In genomic region chr14:93332032-93332852, GRCh38 we compare ENCODE assay signal across 8 cellular contexts. TPM values are rescaled to one million over a fixed set of nuclear protein-coding genes. Genes with fewer than 3 reads are reported as not detected.
DNase-seq lines count a peak whose midpoint lies in the region; ATAC-seq and TF ChIP-seq lines count a peak whose summit lies in the region.

No MANE protein-coding gene starts in this region.

- ATAC-seq in GM18517 (IDR thresholded peaks at IDR 0.05; ENCODE audit: unreplicated experiment), result peak; percentile 56
- peak; percentile 43 for ATAC-seq in HG02973 (IDR thresholded peaks at IDR 0.05; ENCODE audit: unreplicated experiment)
- peak; percentile 86 for ATAC-seq in left ventricle myocardium superior

- H3K27me3 ChIP-seq in adrenal gland (no peaks in the 10 kb centered on the region), prostate gland (replicated peaks; ENCODE audit: insufficient read depth) (no peaks in the 10 kb centered on the region)

- peak in 2 of 6 experiments; percentile 5 to 8 for TF ChIP-seq CTCF in adrenal gland (IDR thresholded peaks at IDR 0.05)
- TF ChIP-seq CTCF in prostate gland (IDR thresholded peaks at IDR 0.05), result no peak

- WGBS in adrenal gland, 4 donors, result 0 to 6% (median 1%) methylated on average over 9 to 72 of the region's 72 CpGs
- WGBS in prostate gland, result 1% methylated on average over 48 of the region's 72 CpGs

- H3K27ac ChIP-seq in adrenal gland, result peak overlapping the region; percentile 73 to 99 (median 96)
- H3K27ac ChIP-seq in prostate gland, result peak overlapping the region; percentile 94 to 97

- H3K4me1 ChIP-seq in adrenal gland (replicated peaks in 1 of 2) (peaks cover 9 to 28% of the 10 kb centered on the region in 2 donors), prostate gland (replicated peaks) (peaks cover 5% of the 10 kb centered on the region)

- H3K4me3 ChIP-seq in adrenal gland (peak overlapping the region; percentile 67 to 94 (median 88)), prostate gland (peak overlapping the region; percentile 84 to 94)

- intact Hi-C loops in adrenal gland (cut with DNase I) (loop anchor here in 1 of 2 donors (10.0 kb wide), 1 partner anchor 97 kb away; no protein-coding TSS in a partner anchor), left ventricle myocardium superior (cut with micrococcal nuclease) (no loop called here), prostate gland (cut with DNase I) (loop anchor here (5.0 kb wide), 1 partner anchor 125 kb away; the partner anchor contains the start of genes GON7 and UBR7)

- peaks cover 0 to 3% (median 0%) of the 10 kb centered on the region in 3 donors for H3K9me3 ChIP-seq in adrenal gland (replicated peaks in 1 of 3)
- no peaks in the 10 kb centered on the region for H3K9me3 ChIP-seq in prostate gland

- DNase-seq in Ammon's horn (ENCODE audit: low spot score) (peak; percentile 60), NCI-H774 (lab: John Stamatoyannopoulos, UW) (peak; percentile 45), adrenal gland (peak; percentile 41 to 74 (median 58)), left ventricle myocardium superior (peak; percentile 81), prostate gland (ENCODE audit: low spot score) (peak; percentile 42), H4 (ENCODE audit: low spot score) (no peak)

- TF ChIP-seq POLR2A in adrenal gland (IDR thresholded peaks at IDR 0.05) (peak; percentile 42 to 71), prostate gland (IDR thresholded peaks at IDR 0.05) (no peak)

- no peaks in the 10 kb centered on the region for H3K36me3 ChIP-seq in adrenal gland (replicated peaks in 1 of 2)
- no peaks in the 10 kb centered on the region for H3K36me3 ChIP-seq in prostate gland

RNA-seq across cellular contexts. Expression of gene BTBD7, which starts 0.6 kb away (rescaled TPM):
- 10 to 100 TPM; 12.9 to 41.0 (median 22.6) TPM for total RNA-seq in adrenal gland
- polyA plus RNA-seq in adrenal gland, result 10 to 100 TPM in 2 of 3 donors, 1 to 10 TPM in 1; 7.4 to 16.5 (median 11.4) TPM
- total RNA-seq in left ventricle myocardium superior, result 25.5 TPM
- total RNA-seq in prostate gland, result 10 to 100 TPM; 23.8 to 25.8 TPM
- total RNA-seq in H4 (2014; rRNA removed; shearing (Covaris generic)), result 11.0 and 12.4 TPM in 2 replicates

RNA-seq across cellular contexts. Expression of gene COX8C, which starts 14.7 kb away (rescaled TPM):
- not detected for total RNA-seq in adrenal gland
- polyA plus RNA-seq in adrenal gland, result not detected
- 0.55 TPM for total RNA-seq in left ventricle myocardium superior
- total RNA-seq in prostate gland, result 10 to 100 TPM in 1 of 2 donors, not detected in 1; 10.8 TPM
- not detected in 2 replicates for total RNA-seq in H4 (2014; rRNA removed; shearing (Covaris generic))
